ENCODE assay signal across 8 cellular contexts in genomic region chr19:42325308-42325895, GRCh38. TPM values are rescaled to one million over a fixed set of nuclear protein-coding genes. Genes with fewer than 3 reads are reported as not detected.
DNase-seq lines count a peak whose midpoint lies in the region; ATAC-seq, FAIRE-seq and TF ChIP-seq lines count a peak whose summit lies in the region.

MEGF8 (plus strand) TSS chr19:42325635; CDS start chr19:42326244, 609 bp downstream.

- H3K27ac Mint-ChIP-seq in chondrocyte (ENCODE audit: unreplicated experiment), result peak within 1 kb of the TSS; percentile 32

- peaks cover 9 to 10% of the 10 kb centered on the region in 2 donors for H3K4me1 ChIP-seq in kidney (ENCODE audit: control insufficient read depth in 1 of 2, insufficient read depth in 1 of 2, low read depth in 1 of 2, low read length in 2 of 2)

- peak within 1 kb of the TSS; percentile 2 to 94 for H3K9ac ChIP-seq in kidney (ENCODE audit: low read length in 2 of 2)

- peak within 1 kb of the TSS; percentile 59 to 91 for H3K4me3 ChIP-seq in kidney (ENCODE audit: low read length in 2 of 2)

- peaks cover 37% of the 10 kb centered on the region for H3K4me1 Mint-ChIP-seq in chondrocyte (ENCODE audit: low read depth)

- TF ChIP-seq CTCF in chondrocyte (IDR thresholded peaks at IDR 0.05) (no peak), kidney (IDR thresholded peaks at IDR 0.05; ENCODE audit: borderline replicate concordance, extremely low read depth, insufficient read depth) (peak; percentile 81)

- peak; percentile 98 to 99 for DNase-seq in AML-193 (lab: John Stamatoyannopoulos, UW)
- DNase-seq in NCI-H446 treated with DMSO at 0.1 percent for 48 hours (lab: John Stamatoyannopoulos, UW), result peak; percentile 99
- peak; percentile 98 for DNase-seq in activated CD4-positive, alpha-beta T cell treated with anti-CD3 and anti-CD28 coated beads for 1 hour
- DNase-seq in chondrocyte (ENCODE audit: low spot score), result peak; percentile 99
- DNase-seq in kidney, result peak; percentile 99
- peak; percentile 99 for DNase-seq in stimulated activated CD4-positive, alpha-beta T cell treated with anti-CD3 and anti-CD28 coated beads, Interleukin-15, amount 100 ng/mL, for 24 hours

- ATAC-seq in GM19035 (IDR thresholded peaks at IDR 0.05; ENCODE audit: unreplicated experiment) (peak; percentile 94), HG03354 (IDR thresholded peaks at IDR 0.05; ENCODE audit: poor library complexity, severe bottlenecking, unreplicated experiment) (peak; percentile 91)

- no peaks in the 10 kb centered on the region for H3K36me3 Mint-ChIP-seq in chondrocyte (ENCODE audit: low read depth)

- H3K4me3 Mint-ChIP-seq in chondrocyte (ENCODE audit: unreplicated experiment), result peak within 1 kb of the TSS; percentile 78

- peak; percentile 97 for FAIRE-seq in kidney (lab: Jason Lieb, UNC)

- H3K9me3 Mint-ChIP-seq in chondrocyte (ENCODE audit: low read depth), result no peaks in the 10 kb centered on the region

- H3K27ac ChIP-seq in kidney (ENCODE audit: low read depth in 2 of 2, low read length in 2 of 2), result peak within 1 kb of the TSS in 1 of 2 donors; percentile 71

- no peaks in the 10 kb centered on the region for H3K36me3 ChIP-seq in kidney (ENCODE audit: control insufficient read depth in 1 of 2, insufficient read depth in 2 of 2, low read length in 2 of 2)

- intact Hi-C loops in kidney (cut with DNase I), result no loop called here

- H3K9me3 ChIP-seq in kidney (ENCODE audit: control insufficient read depth in 1 of 2, low read length in 2 of 2), result no peaks in the 10 kb centered on the region

- peaks cover 23% of the 10 kb centered on the region for H3K27me3 Mint-ChIP-seq in chondrocyte (ENCODE audit: low read depth)

RNA-seq across cellular contexts. Expression of gene MEGF8, which starts in this region (rescaled TPM):
- 48.1 to 54.4 TPM (median 49.5 TPM) in 3 replicates for total RNA-seq in chondrocyte
- total RNA-seq in kidney, result 31.6 TPM
- polyA plus RNA-seq in kidney (ENCODE audit: insufficient read depth, low read depth, low replicate concordance), result 8.7 TPM
